ENCODE assay signal across 19 cellular contexts in genomic region chrX:101195442-101196173, GRCh38. TPM values are rescaled to one million over a fixed set of nuclear protein-coding genes. Genes with fewer than 3 reads are reported as not detected.
A peak's percentile ranks its signal among the peaks of the same experiment; 100 is the strongest.
DNase-seq lines count a peak whose midpoint lies in the region; ATAC-seq and TF ChIP-seq lines count a peak whose summit lies in the region.
"Had no signal": no experiment of that assay in that cellular context is flagged by ENCODE, and none has a peak within 500 bp of the region (broad histone marks: within the 10 kb centered on the region; RNA-seq: fewer than 3 reads in every experiment).

No MANE protein-coding gene starts in this region.

- TF ChIP-seq CTCF in OCI-LY7 (conservative IDR thresholded peaks at IDR 0.05; ENCODE audit: low read length): no peak
- TF ChIP-seq CTCF in fibroblast of villous mesenchyme (IDR thresholded peaks at IDR 0.05; ENCODE audit: insufficient read depth, low read depth, low read length): peak; percentile 7
- TF ChIP-seq CTCF in sigmoid colon (IDR thresholded peaks at IDR 0.05): no peak
- no peak for TF ChIP-seq CTCF in gastroesophageal sphincter (IDR thresholded peaks at IDR 0.05)

- H3K4me1 ChIP-seq in OCI-LY7 (ENCODE audit: insufficient read depth, low read length, poor library complexity, severe bottlenecking): no peaks in the 10 kb centered on the region
- H3K4me1 ChIP-seq in sigmoid colon: peaks cover 0 to 6% (median 2%) of the 10 kb centered on the region in 4 donors
- H3K4me1 ChIP-seq in gastroesophageal sphincter: no peaks in the 10 kb centered on the region
- H3K4me1 ChIP-seq: SJCRH30 had no signal

- no peaks in the 10 kb centered on the region for H4K20me1 ChIP-seq in OCI-LY7 (ENCODE audit: insufficient read depth, low read length)

- no peaks in the 10 kb centered on the region for H3K36me3 ChIP-seq in OCI-LY7 (ENCODE audit: insufficient read depth, low read length)
- H3K36me3 ChIP-seq in sigmoid colon: no peaks in the 10 kb centered on the region
- no peaks in the 10 kb centered on the region for H3K36me3 ChIP-seq in gastroesophageal sphincter
- H3K36me3 ChIP-seq: SJCRH30 had no signal

- BruUV-seq in OCI-LY7 (replicated peaks; lab: Mats Ljungman, UMichigan): no TSS peak

- H3K27ac ChIP-seq in OCI-LY7 (ENCODE audit: low read depth, low read length, poor library complexity, severe bottlenecking): no peak overlapping the region
- peak overlapping the region in 3 of 4 donors; percentile 43 to 72 (median 67) for H3K27ac ChIP-seq in sigmoid colon
- no peak overlapping the region for H3K27ac ChIP-seq in gastroesophageal sphincter
- H3K27ac ChIP-seq: RWPE1, SJCRH30 had no signal

- H3K79me2 ChIP-seq in OCI-LY7 (ENCODE audit: insufficient read depth, low read depth, low read length): no peaks in the 10 kb centered on the region

- intact Hi-C loops in OCI-LY7 (cut with micrococcal nuclease; ENCODE audit: unreplicated experiment): no loop called here
- intact Hi-C loops in sigmoid colon (cut with DNase I): no loop called here

- TF ChIP-seq POLR2A in sigmoid colon (IDR thresholded peaks at IDR 0.05) (no peak), gastroesophageal sphincter (IDR thresholded peaks at IDR 0.05) (no peak)

- no peak overlapping the region for H3K4me3 ChIP-seq in OCI-LY7 (ENCODE audit: low read depth, low read length, poor library complexity, severe bottlenecking)
- H3K4me3 ChIP-seq in fibroblast of villous mesenchyme (ENCODE audit: low read depth, low read length): no peak overlapping the region
- no peak overlapping the region for H3K4me3 ChIP-seq in sigmoid colon
- H3K4me3 ChIP-seq in gastroesophageal sphincter: no peak overlapping the region
- H3K4me3 ChIP-seq: SJCRH30 had no signal

- peak; percentile 62 to 72 (median 67) for TF ChIP-seq EP300 in sigmoid colon (IDR thresholded peaks at IDR 0.05)
- no peak for TF ChIP-seq EP300 in gastroesophageal sphincter (IDR thresholded peaks at IDR 0.05)

- CTCF ChIA-PET in OCI-LY7 (lab: Charles Lee; ENCODE audit: unreplicated experiment): no interaction called here

- DNase-seq in NCI-H146 (lab: John Stamatoyannopoulos, UW) (peak; percentile 10), NCI-H146 treated with DMSO at 0.1 percent for 48 hours (lab: John Stamatoyannopoulos, UW; ENCODE audit: unreplicated experiment) (no peak), OCI-LY7 (ENCODE audit: low spot score) (no peak), fibroblast of villous mesenchyme (ENCODE audit: low read depth) (peak; percentile 83), sigmoid colon (peak; percentile 70), NCI-H2107 (lab: John Stamatoyannopoulos, UW) (no peak), NCI-H524 treated with DMSO at 0.1 percent for 48 hours (lab: John Stamatoyannopoulos, UW) (no peak)
- DNase-seq: 8988T, DMS79 treated with DMSO at 0.1 percent for 48 hours, H7, HFFc6, NCI-H1105 treated with DMSO at 0.1 percent for 48 hours, NCI-H187, NCI-H446 treated with DMSO at 0.1 percent for 48 hours, NCI-H82, SJCRH30 had no signal

- no peak overlapping the region for H3K4me2 ChIP-seq in OCI-LY7 (ENCODE audit: low read length)

- H3K27me3 ChIP-seq in sigmoid colon (no peaks in the 10 kb centered on the region), gastroesophageal sphincter (no peaks in the 10 kb centered on the region)
- H3K27me3 ChIP-seq: SJCRH30 had no signal

- peak overlapping the region; percentile 54 for H2AFZ ChIP-seq in OCI-LY7 (ENCODE audit: low read length)

- no peaks in the 10 kb centered on the region for H3K9me2 ChIP-seq in OCI-LY7 (ENCODE audit: insufficient read depth, low read length)

- 66 to 79% methylated on average over 3 of the region's 3 CpGs for WGBS in sigmoid colon, 2 donors
- WGBS in gastroesophageal sphincter (ENCODE audit: low coverage in 1 of 2), 2 donors: 32 to 41% methylated on average over 3 of the region's 3 CpGs

- ATAC-seq in gastroesophageal sphincter: no peak

- POLR2A ChIA-PET in OCI-LY7 (lab: Charles Lee): interaction anchor here (0.6 to 1.3 kb wide), 4 partner anchors 18 to 239 kb away, joined by 3 read pairs; no protein-coding TSS in a partner anchor

- H3K9me3 ChIP-seq in OCI-LY7 (ENCODE audit: low read length): no peaks in the 10 kb centered on the region
- H3K9me3 ChIP-seq in sigmoid colon: no peaks in the 10 kb centered on the region
- H3K9me3 ChIP-seq in gastroesophageal sphincter: no peaks in the 10 kb centered on the region
- H3K9me3 ChIP-seq: SJCRH30 had no signal

RNA-seq across cellular contexts. Expression of gene DRP2, which starts 24.0 kb away (rescaled TPM):
- 0.64 and 0.82 TPM in 2 replicates for total RNA-seq in OCI-LY7 (2014; rRNA removed; shearing (Covaris generic))
- total RNA-seq in OCI-LY7 (2022) (0.93 and 0.96 TPM in 2 replicates), fibroblast of villous mesenchyme (0.97 and 2.6 TPM in 2 replicates), sigmoid colon (1 to 10 TPM; 4.8 to 7.1 (median 6.4) TPM), gastroesophageal sphincter (under 1 TPM; 0.20 to 0.54 (median 0.31) TPM)
- polyA plus RNA-seq in sigmoid colon: under 1 TPM in 2 of 3 donors, not detected in 1; 0.48 to 0.60 TPM
- polyA plus RNA-seq: CD14-positive monocyte had no signal

Comparison
In these comparisons a context has a peak if more than half of its experiments do, and no peak if none do; other contexts are left out.
1. DNase-seq: peak in NCI-H146 (single experiment), fibroblast of villous mesenchyme (single experiment) and sigmoid colon (single experiment); none in NCI-H146 treated with DMSO at 0.1 percent for 48 hours (single experiment), OCI-LY7 (single experiment), NCI-H2107 (single experiment) and NCI-H524 treated with DMSO at 0.1 percent for 48 hours (single experiment).
2. H3K27ac ChIP-seq: peak in sigmoid colon (3 of 4); none in OCI-LY7 (single experiment) and gastroesophageal sphincter (0 of 4).